ENCODE assay signal across 22 cellular contexts in genomic region chr10:114729103-114729659, GRCh38.
"Had no signal": no experiment of that assay in that cellular context is flagged by ENCODE, and none has a peak within 500 bp of the region (broad histone marks: within the 10 kb centered on the region; RNA-seq: fewer than 3 reads in every experiment).

No MANE protein-coding gene starts in this region.

- H3K4me1 ChIP-seq: breast epithelium, foreskin keratinocyte, spleen, upper lobe of left lung had no signal

- H3K9me3 ChIP-seq: breast epithelium, lower lobe of right lung, upper lobe of left lung had no signal

- H3K27me3 ChIP-seq: breast epithelium, foreskin keratinocyte, upper lobe of left lung had no signal

- H3K27ac ChIP-seq: breast epithelium, foreskin keratinocyte, lower lobe of right lung, spleen, upper lobe of left lung had no signal

- H3K36me3 ChIP-seq: breast epithelium, lower lobe of right lung, spleen, upper lobe of left lung had no signal

- DNase-seq: activated B cell treated with CpG ODN at 0.5 μM for 24 hours; activated CD4-positive, alpha-beta T cell treated with anti-CD3 and anti-CD28 coated beads for 4 hours; activated CD4-positive, alpha-beta T cell treated with anti-CD3 and anti-CD28 coated beads, Interleukin-2, amount 50 U/mL, for 48 hours; activated CD8-positive, alpha-beta memory T cell treated with anti-CD3 and anti-CD28 coated beads, Interleukin-2, amount 50 U/mL, for 48 hours; activated naive CD4-positive, alpha-beta T cell treated with Interleukin-2 at 50 U/mL for 16 hours; activated naive CD8-positive, alpha-beta T cell treated with anti-CD3 and anti-CD28 coated beads for 36 hours; activated T-cell treated with anti-CD3 and anti-CD28 coated beads, Interleukin-2, amount 50 U/mL, for 48 hours; cerebellar nuclear complex; cortex of kidney; effector CD4-positive, alpha-beta T cell; foreskin keratinocyte; islet precursor cell; left colon; lower lobe of right lung; naive B cell; nucleus accumbens; spleen; stimulated activated CD4-positive, alpha-beta T cell treated with anti-CD3 and anti-CD28 coated beads, Interleukin-4, amount 100 ng/mL, for 1 hour; stimulated activated naive CD4-positive, alpha-beta T cell; T-helper 9 cell; upper lobe of left lung had no signal

- H3K4me3 ChIP-seq: breast epithelium, lower lobe of right lung, spleen, upper lobe of left lung had no signal

- ATAC-seq: foreskin keratinocyte, left colon, lower lobe of right lung had no signal
